ENCODE assay signal across 8 cellular contexts in genomic region chr1:55640708-55641473, GRCh38.
DNase-seq lines count a peak whose midpoint lies in the region.

No MANE protein-coding gene starts in this region.

- no peak overlapping the region for H3K27ac ChIP-seq in effector memory CD4-positive, alpha-beta T cell (ENCODE audit: insufficient read depth, low read length, poor library complexity, severe bottlenecking)

- no peak overlapping the region for H3K4me3 ChIP-seq in effector memory CD4-positive, alpha-beta T cell (ENCODE audit: insufficient read depth, low read depth, low read length, poor library complexity, severe bottlenecking)

- no peaks in the 10 kb centered on the region for H3K36me3 ChIP-seq in effector memory CD4-positive, alpha-beta T cell (ENCODE audit: control insufficient read depth, insufficient read depth, low read length)

- no peaks in the 10 kb centered on the region for H3K27me3 ChIP-seq in effector memory CD4-positive, alpha-beta T cell (replicated peaks; ENCODE audit: control insufficient read depth, insufficient read depth, low read length, poor library complexity, severe bottlenecking)

- DNase-seq in NCI-H2171 treated with DMSO at 0.1 percent for 48 hours (lab: John Stamatoyannopoulos, UW) (peak; percentile 16), NCI-H2171 (lab: John Stamatoyannopoulos, UW) (no peak), NCI-H1105 treated with DMSO at 0.1 percent for 48 hours (lab: John Stamatoyannopoulos, UW) (peak; percentile 83), amygdala (lab: John Stamatoyannopoulos, UW) (peak in 45 of 56 donors; percentile 3 to 73 (median 26)), iris pigment epithelial cell (ENCODE audit: low read depth) (peak; percentile 67), mesenteric fat pad (ENCODE audit: low spot score) (no peak)
- peak; percentile 12 for DNase-seq in stimulated activated CD4-positive, alpha-beta T cell treated with anti-CD3 and anti-CD28 coated beads, Interleukin-1b, Interleukin-23, amount 100 ng/mL, for 48 hours
- DNase-seq in effector memory CD4-positive, alpha-beta T cell = no peak

- H3K4me1 ChIP-seq in effector memory CD4-positive, alpha-beta T cell (ENCODE audit: control insufficient read depth, insufficient read depth, low read length, poor library complexity, severe bottlenecking) = no peaks in the 10 kb centered on the region

- no peaks in the 10 kb centered on the region for H3K9me3 ChIP-seq in effector memory CD4-positive, alpha-beta T cell (ENCODE audit: control insufficient read depth, low read length)

Comparison
In these comparisons a context has a peak if more than half of its experiments do, and no peak if none do; other contexts are left out.
1. DNase-seq: peak in NCI-H2171 treated with DMSO at 0.1 percent for 48 hours (single experiment), NCI-H1105 treated with DMSO at 0.1 percent for 48 hours (single experiment), amygdala (45 of 56), iris pigment epithelial cell (single experiment) and stimulated activated CD4-positive, alpha-beta T cell treated with anti-CD3 and anti-CD28 coated beads, Interleukin-1b, Interleukin-23, amount 100 ng/mL, for 48 hours (single experiment); none in NCI-H2171 (single experiment), mesenteric fat pad (single experiment) and effector memory CD4-positive, alpha-beta T cell (0 of 3).